In genomic region chr1:205535866-205536758, GRCh38 we compare ENCODE assay signal across 17 cellular contexts. TPM values are rescaled to one million over a fixed set of nuclear protein-coding genes. Genes with fewer than 3 reads are reported as not detected.
DNase-seq lines count a peak whose midpoint lies in the region; FAIRE-seq and TF ChIP-seq lines count a peak whose summit lies in the region.
"Had no signal": no experiment of that assay in that cellular context is flagged by ENCODE, and none has a peak within 500 bp of the region (broad histone marks: within the 10 kb centered on the region; RNA-seq: fewer than 3 reads in every experiment).

No MANE protein-coding gene starts in this region.

- peaks cover 36% of the 10 kb centered on the region for H3K27me3 Mint-ChIP-seq in activated naive CD4-positive, alpha-beta T cell treated with anti-CD3 and anti-CD28 coated beads, Interleukin-2, amount 10 ng/mL, durations not matched to agents 7 days and 5 days

- no peaks in the 10 kb centered on the region for H3K9me3 Mint-ChIP-seq in activated naive CD4-positive, alpha-beta T cell treated with anti-CD3 and anti-CD28 coated beads, Interleukin-2, amount 10 ng/mL, durations not matched to agents 7 days and 5 days

- no peak overlapping the region for H3K27ac Mint-ChIP-seq in activated naive CD4-positive, alpha-beta T cell treated with anti-CD3 and anti-CD28 coated beads, Interleukin-2, amount 10 ng/mL, durations not matched to agents 7 days and 5 days
- H3K27ac Mint-ChIP-seq: naive thymus-derived CD4-positive, alpha-beta T cell had no signal

- CTCF ChIA-PET in activated naive CD4-positive, alpha-beta T cell treated with anti-CD3 and anti-CD28 coated beads, Interleukin-2, amount 10 ng/mL, durations not matched to agents 7 days and 5 days (lab: Charles Lee), result interaction anchor here (0.5 to 1.5 kb wide), 4 partner anchors 7 to 107 kb away, joined by 4 to 10 read pairs (median 4); no protein-coding TSS in a partner anchor

- H3K79me2 ChIP-seq in OCI-LY3 (ENCODE audit: low read length), result no peaks in the 10 kb centered on the region

- H3K27ac ChIP-seq in OCI-LY3 (ENCODE audit: low read length), result no peak overlapping the region
- no peak overlapping the region for H3K27ac ChIP-seq in kidney (ENCODE audit: low read depth in 2 of 2, low read length in 2 of 2)
- no peak overlapping the region for H3K27ac ChIP-seq in suprapubic skin
- H3K27ac ChIP-seq: foreskin keratinocyte, KMS-11 had no signal

- peak overlapping the region; percentile 56 for H3K4me3 ChIP-seq in OCI-LY3 (ENCODE audit: low read length)
- H3K4me3 ChIP-seq in kidney (ENCODE audit: low read length in 2 of 2), result no peak overlapping the region
- no peak overlapping the region for H3K4me3 ChIP-seq in suprapubic skin

- WGBS in suprapubic skin, result 79% methylated on average over 10 of the region's 11 CpGs

- TF ChIP-seq CTCF in OCI-LY3 (IDR thresholded peaks at IDR 0.05; ENCODE audit: low read depth, low read length) (no peak), kidney (IDR thresholded peaks at IDR 0.05; ENCODE audit: borderline replicate concordance, extremely low read depth, insufficient read depth) (no peak), suprapubic skin (IDR thresholded peaks at IDR 0.05) (no peak)

- intact Hi-C loops in kidney (cut with DNase I), result no loop called here

- no peaks in the 10 kb centered on the region for H3K9me3 ChIP-seq in OCI-LY3 (ENCODE audit: insufficient read depth, low read length)
- H3K9me3 ChIP-seq in kidney (ENCODE audit: control insufficient read depth in 1 of 2, low read length in 2 of 2), result no peaks in the 10 kb centered on the region
- H3K9me3 ChIP-seq in suprapubic skin, result no peaks in the 10 kb centered on the region
- H3K9me3 ChIP-seq: Caco-2 had no signal

- TF ChIP-seq EP300 in suprapubic skin (IDR thresholded peaks at IDR 0.05), result no peak

- H3K9ac ChIP-seq in OCI-LY3 (ENCODE audit: low read length) (peak overlapping the region; percentile 26), kidney (ENCODE audit: low read length in 2 of 2) (no peak overlapping the region)
- H3K9ac ChIP-seq: KMS-11 had no signal

- H3K4me1 Mint-ChIP-seq in activated naive CD4-positive, alpha-beta T cell treated with anti-CD3 and anti-CD28 coated beads, Interleukin-2, amount 10 ng/mL, durations not matched to agents 7 days and 5 days, result peaks cover 11% of the 10 kb centered on the region

- H3K27me3 ChIP-seq in OCI-LY3 (ENCODE audit: low read depth, low read length) (peaks cover 12% of the 10 kb centered on the region), suprapubic skin (no peaks in the 10 kb centered on the region)

- peak overlapping the region; percentile 70 for H2AFZ ChIP-seq in OCI-LY3 (ENCODE audit: low read depth, low read length)

- peak; percentile 16 for DNase-seq in activated naive CD4-positive, alpha-beta T cell treated with anti-CD3 and anti-CD28 coated beads, Interleukin-2, amount 10 ng/mL, durations not matched to agents 7 days and 5 days
- DNase-seq in activated naive CD4-positive, alpha-beta T cell treated with anti-CD3 and anti-CD28 coated beads, Interleukin-2, amount 50 U/mL, for 16 hours, result no peak
- DNase-seq in kidney (peak; percentile 39), suprapubic skin (ENCODE audit: low spot score in 2 of 2) (peak; percentile 48 to 69), NCI-H2227 treated with DMSO at 0.1 percent for 48 hours (lab: John Stamatoyannopoulos, UW) (no peak), ACHN (no peak)
- DNase-seq in stimulated activated CD4-positive, alpha-beta T cell treated with anti-CD3 and anti-CD28 coated beads, Interleukin-15, amount 100 ng/mL, for 24 hours, result no peak
- DNase-seq: activated T-cell treated with anti-CD3 and anti-CD28 coated beads, Interleukin-2, amount 50 U/mL, for 1 hour; foreskin keratinocyte; GOT3; naive thymus-derived CD4-positive, alpha-beta T cell; NCI-H1105 treated with DMSO at 0.1 percent for 48 hours had no signal

- no peaks in the 10 kb centered on the region for H4K20me1 ChIP-seq in OCI-LY3 (ENCODE audit: insufficient read depth, low read length)

- TF ChIP-seq POLR2A in suprapubic skin (IDR thresholded peaks at IDR 0.05), result no peak

- in situ Hi-C loops in ACHN (cut with HindIII; ENCODE audit: low pct_ligation_motif_present, low pct_unique_long_range_greater_than_20kb, low sequenced_read_pairs), result no loop called here

- FAIRE-seq in kidney (lab: Jason Lieb, UNC), result no peak
- FAIRE-seq: endothelial cell of umbilical vein, GM12891 had no signal

- H3K36me3 ChIP-seq in OCI-LY3 (replicated peaks; ENCODE audit: low read depth, low read length) (no peaks in the 10 kb centered on the region), kidney (ENCODE audit: control insufficient read depth in 1 of 2, insufficient read depth in 2 of 2, low read length in 2 of 2) (peaks cover 6 to 9% of the 10 kb centered on the region in 2 donors), suprapubic skin (no peaks in the 10 kb centered on the region)

- no peaks in the 10 kb centered on the region for H3K36me3 Mint-ChIP-seq in activated naive CD4-positive, alpha-beta T cell treated with anti-CD3 and anti-CD28 coated beads, Interleukin-2, amount 10 ng/mL, durations not matched to agents 7 days and 5 days

- peaks cover 21% of the 10 kb centered on the region for H3K4me1 ChIP-seq in OCI-LY3 (ENCODE audit: low read length)
- no peaks in the 10 kb centered on the region for H3K4me1 ChIP-seq in kidney (ENCODE audit: control insufficient read depth in 1 of 2, insufficient read depth in 1 of 2, low read depth in 1 of 2, low read length in 2 of 2)
- H3K4me1 ChIP-seq in suprapubic skin, result peaks cover 12% of the 10 kb centered on the region
- H3K4me1 ChIP-seq: Caco-2, foreskin keratinocyte had no signal

- no peak overlapping the region for H3K4me3 Mint-ChIP-seq in activated naive CD4-positive, alpha-beta T cell treated with anti-CD3 and anti-CD28 coated beads, Interleukin-2, amount 10 ng/mL, durations not matched to agents 7 days and 5 days
- H3K4me3 Mint-ChIP-seq: naive thymus-derived CD4-positive, alpha-beta T cell had no signal

- peak overlapping the region; percentile 86 for H3K4me2 ChIP-seq in OCI-LY3 (ENCODE audit: low read length)
- H3K4me2 ChIP-seq: KMS-11 had no signal

RNA-seq across cellular contexts. Expression of gene CDK18, which starts 31.6 kb away (rescaled TPM):
- 25.7 TPM for total RNA-seq in kidney
- polyA plus RNA-seq in kidney (ENCODE audit: insufficient read depth, low read depth, low replicate concordance), result 36.3 TPM
- 1 to 10 TPM; 2.7 to 9.7 (median 4.7) TPM for total RNA-seq in suprapubic skin

Comparison
In these comparisons a context has a peak if more than half of its experiments do, and no peak if none do; other contexts are left out.
1. DNase-seq: peak in activated naive CD4-positive, alpha-beta T cell treated with anti-CD3 and anti-CD28 coated beads, Interleukin-2, amount 10 ng/mL, durations not matched to agents 7 days and 5 days (single experiment), kidney (single experiment) and suprapubic skin (2 of 2); none in activated naive CD4-positive, alpha-beta T cell treated with anti-CD3 and anti-CD28 coated beads, Interleukin-2, amount 50 U/mL, for 16 hours (single experiment), NCI-H2227 treated with DMSO at 0.1 percent for 48 hours (single experiment), stimulated activated CD4-positive, alpha-beta T cell treated with anti-CD3 and anti-CD28 coated beads, Interleukin-15, amount 100 ng/mL, for 24 hours (single experiment) and ACHN (single experiment).